ENCODE assay signal across 8 cellular contexts in genomic region chr6:152983637-152984386, GRCh38. TPM values are rescaled to one million over a fixed set of nuclear protein-coding genes. Genes with fewer than 3 reads are reported as not detected.
DNase-seq lines count a peak whose midpoint lies in the region; ATAC-seq, FAIRE-seq and TF ChIP-seq lines count a peak whose summit lies in the region.

No MANE protein-coding gene starts in this region.

- H3K36me3 Mint-ChIP-seq in CD8-positive, alpha-beta memory T cell: peaks cover 0 to 14% (median 0%) of the 10 kb centered on the region in 3 donors
- H3K36me3 Mint-ChIP-seq in nephron progenitor cell (ENCODE audit: low read depth): peaks cover 26% of the 10 kb centered on the region

- CTCF ChIA-PET in CD8-positive, alpha-beta memory T cell (lab: Charles Lee): interaction anchor here (1.3 to 1.7 kb wide), 2 partner anchors 8 to 17 kb away, joined by 3 to 7 read pairs; no protein-coding TSS in a partner anchor
- CTCF ChIA-PET in RWPE1 (lab: Yijun Ruan, JAX): no interaction called here

- POLR2A ChIA-PET in CD8-positive, alpha-beta memory T cell (lab: Charles Lee): interaction anchor here (0.7 to 1.2 kb wide), 4 partner anchors 11 to 1594 kb away, joined by 4 to 6 read pairs (median 4); no protein-coding TSS in a partner anchor
- POLR2A ChIA-PET in RWPE1 (lab: Yijun Ruan, JAX; ENCODE audit: low non-redundant PET): no interaction called here

- H3K4me1 Mint-ChIP-seq in CD8-positive, alpha-beta memory T cell: peaks cover 34 to 62% (median 54%) of the 10 kb centered on the region in 3 donors
- peaks cover 39% of the 10 kb centered on the region for H3K4me1 Mint-ChIP-seq in nephron progenitor cell
- peaks cover 37% of the 10 kb centered on the region for H3K4me1 Mint-ChIP-seq in stimulated activated naive CD8-positive, alpha-beta T cell treated with anti-CD3 and anti-CD28 coated beads, Interleukin-15, amount 100 ng/mL, for 72 hours

- no peaks in the 10 kb centered on the region for H3K36me3 ChIP-seq in CD8-positive, alpha-beta memory T cell (ENCODE audit: insufficient read depth, low read length)

- H3K4me3 ChIP-seq in CD8-positive, alpha-beta memory T cell (ENCODE audit: low read length): peak overlapping the region; percentile 75
- H3K4me3 ChIP-seq in fibroblast of the aortic adventitia (ENCODE audit: low read depth, low read length): peak overlapping the region; percentile 88

- H3K4me3 Mint-ChIP-seq in CD8-positive, alpha-beta memory T cell: peak overlapping the region; percentile 92 to 100 (median 99)
- H3K4me3 Mint-ChIP-seq in nephron progenitor cell: peak overlapping the region; percentile 99
- H3K4me3 Mint-ChIP-seq in stimulated activated naive CD8-positive, alpha-beta T cell treated with anti-CD3 and anti-CD28 coated beads, Interleukin-15, amount 100 ng/mL, for 72 hours: peak overlapping the region; percentile 88

- H3K27me3 Mint-ChIP-seq in CD8-positive, alpha-beta memory T cell: no peaks in the 10 kb centered on the region
- H3K27me3 Mint-ChIP-seq in nephron progenitor cell (ENCODE audit: low read depth, poor library complexity): no peaks in the 10 kb centered on the region
- no peaks in the 10 kb centered on the region for H3K27me3 Mint-ChIP-seq in stimulated activated naive CD8-positive, alpha-beta T cell treated with anti-CD3 and anti-CD28 coated beads, Interleukin-15, amount 100 ng/mL, for 72 hours

- DNase-seq in CD8-positive, alpha-beta memory T cell: peak in 4 of 5 donors; percentile 24 to 96 (median 92)
- peak; percentile 86 for DNase-seq in HTR-8/SVneo (ENCODE audit: insufficient read length, low spot score)
- peak; percentile 64 for DNase-seq in RWPE1 (ENCODE audit: low spot score)
- peak; percentile 98 for DNase-seq in activated effector memory CD4-positive, alpha-beta T cell treated with anti-CD3 and anti-CD28 coated beads, Interleukin-2, amount 50 U/mL, for 16 hours
- DNase-seq in fibroblast of the aortic adventitia (ENCODE audit: low read depth): peak; percentile 87
- DNase-seq in nephron progenitor cell: peak; percentile 98
- peak; percentile 71 to 83 for DNase-seq in stimulated activated naive CD8-positive, alpha-beta T cell treated with anti-CD3 and anti-CD28 coated beads, Interleukin-15, amount 100 ng/mL, for 72 hours

- H3K9me3 Mint-ChIP-seq in CD8-positive, alpha-beta memory T cell: no peaks in the 10 kb centered on the region
- H3K9me3 Mint-ChIP-seq in nephron progenitor cell: no peaks in the 10 kb centered on the region
- H3K9me3 Mint-ChIP-seq in stimulated activated naive CD8-positive, alpha-beta T cell treated with anti-CD3 and anti-CD28 coated beads, Interleukin-15, amount 100 ng/mL, for 72 hours: no peaks in the 10 kb centered on the region

- H3K4me1 ChIP-seq in CD8-positive, alpha-beta memory T cell (ENCODE audit: insufficient read depth, low read length): peaks cover 28% of the 10 kb centered on the region

- TF ChIP-seq CTCF in RWPE1 (conservative IDR thresholded peaks at IDR 0.05; ENCODE audit: low read depth) (no peak), fibroblast of the aortic adventitia (IDR thresholded peaks at IDR 0.05; ENCODE audit: insufficient read depth, low read length) (no peak), nephron progenitor cell (IDR thresholded peaks at IDR 0.05) (no peak)

- peak overlapping the region; percentile 93 to 100 (median 98) for H3K27ac Mint-ChIP-seq in CD8-positive, alpha-beta memory T cell
- peak overlapping the region; percentile 100 for H3K27ac Mint-ChIP-seq in nephron progenitor cell
- H3K27ac Mint-ChIP-seq in stimulated activated naive CD8-positive, alpha-beta T cell treated with anti-CD3 and anti-CD28 coated beads, Interleukin-15, amount 100 ng/mL, for 72 hours: peak overlapping the region; percentile 95 to 98

- H3K27ac ChIP-seq in CD8-positive, alpha-beta memory T cell (ENCODE audit: low read depth, low read length): peak overlapping the region; percentile 89
- peak overlapping the region; percentile 96 for H3K27ac ChIP-seq in RWPE1

- peak; percentile 4 for FAIRE-seq in HTR-8/SVneo (lab: Jason Lieb, UNC)

- ATAC-seq in GM21360 (IDR thresholded peaks at IDR 0.05; ENCODE audit: unreplicated experiment): peak; percentile 21
- peak; percentile 55 for ATAC-seq in stimulated activated naive CD8-positive, alpha-beta T cell treated with anti-CD3 and anti-CD28 coated beads, Interleukin-15, amount 100 ng/mL, for 72 hours

- no peaks in the 10 kb centered on the region for H3K9me3 ChIP-seq in CD8-positive, alpha-beta memory T cell (ENCODE audit: low read length)

- no peaks in the 10 kb centered on the region for H3K27me3 ChIP-seq in CD8-positive, alpha-beta memory T cell (ENCODE audit: insufficient read depth, low read length, poor library complexity, severe bottlenecking)

RNA-seq across cellular contexts. Expression of gene FBXO5, which starts 1.0 kb away (rescaled TPM):
- total RNA-seq in CD8-positive, alpha-beta memory T cell: 10 to 100 TPM; 29.7 to 33.8 TPM
- 7.6 TPM for polyA plus RNA-seq in CD8-positive, alpha-beta memory T cell
- total RNA-seq in fibroblast of the aortic adventitia (ENCODE audit: low replicate concordance): 2.4 and 52.9 TPM in 2 replicates

RNA-seq across cellular contexts. Expression of gene MTRF1L, which starts 18.7 kb away (rescaled TPM):
- 10 to 100 TPM; 15.3 to 17.4 TPM for total RNA-seq in CD8-positive, alpha-beta memory T cell
- 8.2 TPM for polyA plus RNA-seq in CD8-positive, alpha-beta memory T cell
- 26.8 and 28.2 TPM in 2 replicates for total RNA-seq in fibroblast of the aortic adventitia (ENCODE audit: low replicate concordance)

Comparison
In these comparisons a context has a peak if more than half of its experiments do, and no peak if none do; other contexts are left out.
1. Peak in every context shown above with its lines: DNase-seq, ATAC-seq, H3K4me3 ChIP-seq and H3K27ac ChIP-seq.